ENCODE assay signal across 9 cellular contexts in genomic region chr17:75459590-75460267, GRCh38. TPM values are rescaled to one million over a fixed set of nuclear protein-coding genes. Genes with fewer than 3 reads are reported as not detected.
DNase-seq lines count a peak whose midpoint lies in the region; ATAC-seq and TF ChIP-seq lines count a peak whose summit lies in the region.
"Had no signal": no experiment of that assay in that cellular context is flagged by ENCODE, and none has a peak within 500 bp of the region (broad histone marks: within the 10 kb centered on the region; RNA-seq: fewer than 3 reads in every experiment).

No MANE protein-coding gene starts in this region.

- no peaks in the 10 kb centered on the region for H3K36me3 ChIP-seq in tibial artery
- H3K36me3 ChIP-seq: ovary had no signal

- H3K27ac ChIP-seq in tibial artery = peak overlapping the region; percentile 31 to 55
- H3K27ac ChIP-seq: ovary had no signal

- no peak overlapping the region for H3K4me3 ChIP-seq in tibial artery
- H3K4me3 ChIP-seq: ovary had no signal

- DNase-seq in KBM-7 = peak; percentile 48
- no peak for DNase-seq in T-helper 17 cell
- no peak for DNase-seq in left lobe of liver (ENCODE audit: low spot score)
- no peak for DNase-seq in tibial artery
- no peak for DNase-seq in activated naive CD4-positive, alpha-beta T cell (lab: John Stamatoyannopoulos, UW)
- DNase-seq in NCI-H1436 (lab: John Stamatoyannopoulos, UW) = no peak
- no peak for DNase-seq in stimulated activated naive CD4-positive, alpha-beta T cell treated with Interleukin-2 at 50 U/mL for 16 hours (lab: John Stamatoyannopoulos, UW)
- DNase-seq: ovary had no signal

- no peaks in the 10 kb centered on the region for H3K27me3 ChIP-seq in tibial artery
- H3K27me3 ChIP-seq: ovary had no signal

- ATAC-seq in T-helper 17 cell = no peak
- ATAC-seq in left lobe of liver = peak; percentile 32
- ATAC-seq: activated CD4-positive, CD25-positive, alpha-beta regulatory T cell treated with anti-CD3 and anti-CD28 coated beads, Interleukin-2, amount 50 U/mL, for 24 hours had no signal

- peak overlapping the region; percentile 82 for H3K27ac Mint-ChIP-seq in T-helper 17 cell

- no peaks in the 10 kb centered on the region for H3K27me3 Mint-ChIP-seq in T-helper 17 cell

- intact Hi-C loops in tibial artery (cut with DNase I; ENCODE audit: low total_unique reads) = no loop called here

- H3K9me3 ChIP-seq in T-helper 17 cell (ENCODE audit: control insufficient read depth, low read length, poor library complexity, severe bottlenecking) (no peaks in the 10 kb centered on the region), tibial artery (no peaks in the 10 kb centered on the region)
- H3K9me3 ChIP-seq: ovary had no signal

- no peaks in the 10 kb centered on the region for H3K36me3 Mint-ChIP-seq in T-helper 17 cell (ENCODE audit: low read depth)

- no peak overlapping the region for H3K4me3 Mint-ChIP-seq in T-helper 17 cell

- in situ Hi-C loops in KBM-7 (cut with MboI; ENCODE audit: low pct_unique_long_range_greater_than_20kb, low sequenced_read_pairs) = no loop called here

- no peak for TF ChIP-seq CTCF in tibial artery (IDR thresholded peaks at IDR 0.05)

- H3K4me1 ChIP-seq in tibial artery = peaks cover 0 to 32% (median 26%) of the 10 kb centered on the region in 4 donors

- peaks cover 34% of the 10 kb centered on the region for H3K4me1 Mint-ChIP-seq in T-helper 17 cell

RNA-seq across cellular contexts. Expression of gene TMEM94, which starts 3.3 kb away (rescaled TPM):
- total RNA-seq in T-helper 17 cell (10 to 100 TPM; 70.1 to 70.2 TPM), left lobe of liver (43.5 TPM)

RNA-seq across cellular contexts. Expression of gene GRB2, which starts 54.3 kb away (rescaled TPM):
- total RNA-seq in T-helper 17 cell = 100 to 1,000 TPM; 112 to 117 TPM
- 45.8 TPM for total RNA-seq in left lobe of liver

RNA-seq across cellular contexts. Expression of gene CASKIN2, which starts 55.6 kb away (rescaled TPM):
- total RNA-seq in T-helper 17 cell (under 1 TPM; 0.08 to 0.40 TPM), left lobe of liver (26.4 TPM)

RNA-seq across cellular contexts. Expression of gene TSEN54, which starts 56.6 kb away (rescaled TPM):
- total RNA-seq in T-helper 17 cell = 10 to 100 TPM; 49.7 to 56.5 TPM
- 15.9 TPM for total RNA-seq in left lobe of liver

Comparison
In these comparisons a context has a peak if more than half of its experiments do, and no peak if none do; other contexts are left out.
1. RNA of gene CASKIN2, which starts 55.6 kb away (total RNA-seq): 26.4 TPM in left lobe of liver (single experiment); 0.08 to 0.40 TPM in T-helper 17 cell; every median in the first group is over 10 times any median in the second.